Comparison of ENCODE assay signal across 9 cellular contexts in the genomic region with DNA sequence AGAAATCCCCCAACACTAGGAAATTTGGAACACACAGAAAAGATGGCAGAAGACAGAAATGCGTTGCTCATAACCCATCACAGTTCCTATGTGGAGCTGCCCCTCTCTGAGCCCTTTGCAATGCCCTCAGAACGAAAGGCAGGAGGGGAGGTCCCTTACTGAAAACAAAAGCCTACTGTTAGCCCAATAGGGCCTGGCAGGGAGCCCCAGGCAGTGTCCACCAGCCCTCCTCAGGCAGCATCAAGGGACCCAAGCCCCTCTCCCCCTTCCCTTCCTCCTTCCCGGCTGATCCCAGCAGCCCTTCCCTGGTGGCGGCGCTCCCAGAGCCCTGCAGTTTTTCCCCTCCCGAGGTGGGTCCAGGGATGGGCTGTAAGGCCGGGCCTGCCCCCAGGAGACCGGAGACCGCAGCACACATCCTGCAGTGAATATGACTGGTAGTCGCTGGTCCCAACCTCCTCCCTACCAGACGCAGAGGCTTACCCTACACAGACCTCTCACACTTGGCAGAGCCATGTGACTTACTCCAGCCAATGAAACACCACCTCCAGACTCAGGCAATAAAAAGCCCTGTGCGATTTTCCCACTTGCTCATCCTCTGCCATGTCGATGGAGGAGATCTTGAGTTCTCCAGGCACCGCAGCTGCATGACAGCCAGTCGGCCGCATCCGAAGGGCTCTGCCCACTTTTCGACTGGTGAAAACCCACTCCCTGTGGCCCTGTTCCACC. TPM values are rescaled to one million over a fixed set of nuclear protein-coding genes. Genes with fewer than 3 reads are reported as not detected.
A peak's percentile ranks its signal among the peaks of the same experiment; 100 is the strongest.
DNase-seq lines count a peak whose midpoint lies in the region; ATAC-seq, FAIRE-seq and TF ChIP-seq lines count a peak whose summit lies in the region.
"Had no signal": no experiment of that assay in that cellular context is flagged by ENCODE, and none has a peak within 500 bp of the region (broad histone marks: within the 10 kb centered on the region; RNA-seq: fewer than 3 reads in every experiment).

No MANE protein-coding gene starts in this region.

- H3K9me2 ChIP-seq in Loucy (replicated peaks; ENCODE audit: low read depth, low read length) = no peaks in the 10 kb centered on the region

- peak; percentile 66 for ATAC-seq in GM21576 (IDR thresholded peaks at IDR 0.05; ENCODE audit: unreplicated experiment)

- H3K79me2 ChIP-seq in Loucy (ENCODE audit: insufficient read depth, low read length) (no peaks in the 10 kb centered on the region), osteoblast (ENCODE audit: insufficient read depth, low read length) (no peaks in the 10 kb centered on the region)

- H3K4me2 ChIP-seq in Loucy (ENCODE audit: low read depth, low read length, poor library complexity, severe bottlenecking) = peak overlapping the region; percentile 75
- no peak overlapping the region for H3K4me2 ChIP-seq in osteoblast (ENCODE audit: insufficient read depth, low read length)

- peak overlapping the region; percentile 99 for H3K27ac Mint-ChIP-seq in activated naive CD8-positive, alpha-beta T cell

- H3K27me3 ChIP-seq in Loucy (ENCODE audit: insufficient read depth, low read length, poor library complexity, severe bottlenecking) (no peaks in the 10 kb centered on the region), osteoblast (ENCODE audit: insufficient read depth, low read length) (no peaks in the 10 kb centered on the region)

- H3K36me3 Mint-ChIP-seq in activated naive CD8-positive, alpha-beta T cell = peaks cover 5% of the 10 kb centered on the region

- TF ChIP-seq CTCF in Loucy (conservative IDR thresholded peaks at IDR 0.05; ENCODE audit: low read length) = 0 out of 2 replicates have a peak, but pooled peaks have one; percentile 20
- TF ChIP-seq CTCF in osteoblast (IDR thresholded peaks at IDR 0.05; ENCODE audit: extremely low read depth, low read depth, low read length) = no peak

- peak; percentile 96 for FAIRE-seq in GM12891 (lab: Jason Lieb, UNC)

- H3K36me3 ChIP-seq in Loucy (ENCODE audit: insufficient read depth, low read length) = no peaks in the 10 kb centered on the region
- H3K36me3 ChIP-seq in osteoblast (ENCODE audit: insufficient read depth, low read length) = no peaks in the 10 kb centered on the region

- H3K4me3 ChIP-seq in Loucy (ENCODE audit: low read length, poor library complexity, severe bottlenecking) (peak overlapping the region; percentile 69), osteoblast (ENCODE audit: insufficient read depth, low read length) (no peak overlapping the region)

- H3K4me1 ChIP-seq in Loucy (ENCODE audit: insufficient read depth, low read length, poor library complexity, severe bottlenecking) (peaks cover 53% of the 10 kb centered on the region), osteoblast (ENCODE audit: insufficient read depth, low read length) (peaks cover 24% of the 10 kb centered on the region)

- H3K4me1 Mint-ChIP-seq in activated naive CD8-positive, alpha-beta T cell (ENCODE audit: low read depth) = peaks cover 69% of the 10 kb centered on the region

- peaks cover 14% of the 10 kb centered on the region for H3F3A ChIP-seq in Loucy (ENCODE audit: low read depth)

- H3K9me3 Mint-ChIP-seq in activated naive CD8-positive, alpha-beta T cell (ENCODE audit: low read depth) = no peaks in the 10 kb centered on the region

- H3K4me3 Mint-ChIP-seq in activated naive CD8-positive, alpha-beta T cell = peak overlapping the region; percentile 85

- H3K27me3 Mint-ChIP-seq in activated naive CD8-positive, alpha-beta T cell = no peaks in the 10 kb centered on the region

- no peaks in the 10 kb centered on the region for H4K20me1 ChIP-seq in Loucy (ENCODE audit: insufficient read depth, low read length, poor library complexity, severe bottlenecking)
- H4K20me1 ChIP-seq in osteoblast (ENCODE audit: insufficient read depth, low read length) = no peaks in the 10 kb centered on the region

- DNase-seq in GM12891 (ENCODE audit: insufficient read length, low spot score) = no peak
- peak; percentile 83 for DNase-seq in osteoblast (ENCODE audit: insufficient read length, low spot score, missing footprints)
- DNase-seq in epidermal melanocyte (ENCODE audit: insufficient read length, low spot score) = no peak
- no peak for DNase-seq in NCI-H1930 (lab: John Stamatoyannopoulos, UW)
- DNase-seq in NK-92 treated with Interleukin-12 subunit alpha and Interleukin-12 subunit beta, amount 100 ng/mL, for 24 hours (lab: John Stamatoyannopoulos, UW) = no peak

- no peaks in the 10 kb centered on the region for H3K9me3 ChIP-seq in Loucy (ENCODE audit: insufficient read depth, low read depth, low read length)
- H3K9me3 ChIP-seq in osteoblast (ENCODE audit: low read depth, low read length) = no peaks in the 10 kb centered on the region

- peak overlapping the region; percentile 85 for H3K9ac ChIP-seq in Loucy (ENCODE audit: low read depth, low read length, poor library complexity, severe bottlenecking)

- peak; percentile 54; the same call in 1 of the 2 replicates for TF ChIP-seq POLR2A in GM12891 (IDR thresholded peaks at IDR 0.05; ENCODE audit: low read depth, low read length)

- peak overlapping the region; percentile 77; the same call in 1 of the 2 replicates for H2AFZ ChIP-seq in Loucy (ENCODE audit: low read length)
- H2AFZ ChIP-seq in osteoblast (ENCODE audit: low read length) = peak overlapping the region; percentile 55

- H3K27ac ChIP-seq in osteoblast (ENCODE audit: low read depth, low read length) = no peak overlapping the region

TF ChIP-seq in GM12891, 5 proteins besides CTCF, POLR2A, EP300 and RAD21:
- TF ChIP-seq POU2F2 (IDR thresholded peaks at IDR 0.05; ENCODE audit: low read depth, low read length) (no peak), POLR2AphosphoS5 (IDR thresholded peaks at IDR 0.05; ENCODE audit: low read depth, low read length) (peak; percentile 66), TAF1 (IDR thresholded peaks at IDR 0.05; ENCODE audit: low read depth, low read length) (no peak; the same call in 1 of the 2 replicates)

RNA-seq across cellular contexts. Expression of a gene that starts 19.4 kb away (rescaled TPM):
- polyA plus RNA-seq in GM12891 (2012; ENCODE audit: low read depth, missing spikeins) = 84.2 TPM
- total RNA-seq in osteoblast = 2.7 and 3.3 TPM in 2 replicates

RNA-seq across cellular contexts. Expression of a gene that starts 26.3 kb away (rescaled TPM):
- polyA plus RNA-seq in GM12891 (2012; ENCODE audit: low read depth, missing spikeins) = 1.7 TPM
- not detected in 2 replicates for total RNA-seq in osteoblast
- total RNA-seq: HT1080 had no signal

RNA-seq across cellular contexts. Expression of a gene that starts 44.0 kb away (rescaled TPM):
- 81.9 TPM for polyA plus RNA-seq in GM12891 (2012; ENCODE audit: low read depth, missing spikeins)
- total RNA-seq in osteoblast = 139 and 163 TPM in 2 replicates

RNA-seq across cellular contexts. Expression of a gene that starts 48.3 kb away (rescaled TPM):
- 0.18 TPM for polyA plus RNA-seq in GM12891 (2012; ENCODE audit: low read depth, missing spikeins)
- under 0.01 TPM in 1 of 2 replicates, not detected in the other for total RNA-seq in osteoblast
- total RNA-seq: HT1080 had no signal
